Comparison of ENCODE assay signal across 1 cellular context in genomic region chr18:72640552-72640951, GRCh38.
TF ChIP-seq lines count a peak whose summit lies in the region.

No MANE protein-coding gene starts in this region.

TF ChIP-seq in K562, 482 proteins besides CTCF, POLR2A, EP300 and RAD21 (continued from another document):
- TF ChIP-seq, protein P1, sequence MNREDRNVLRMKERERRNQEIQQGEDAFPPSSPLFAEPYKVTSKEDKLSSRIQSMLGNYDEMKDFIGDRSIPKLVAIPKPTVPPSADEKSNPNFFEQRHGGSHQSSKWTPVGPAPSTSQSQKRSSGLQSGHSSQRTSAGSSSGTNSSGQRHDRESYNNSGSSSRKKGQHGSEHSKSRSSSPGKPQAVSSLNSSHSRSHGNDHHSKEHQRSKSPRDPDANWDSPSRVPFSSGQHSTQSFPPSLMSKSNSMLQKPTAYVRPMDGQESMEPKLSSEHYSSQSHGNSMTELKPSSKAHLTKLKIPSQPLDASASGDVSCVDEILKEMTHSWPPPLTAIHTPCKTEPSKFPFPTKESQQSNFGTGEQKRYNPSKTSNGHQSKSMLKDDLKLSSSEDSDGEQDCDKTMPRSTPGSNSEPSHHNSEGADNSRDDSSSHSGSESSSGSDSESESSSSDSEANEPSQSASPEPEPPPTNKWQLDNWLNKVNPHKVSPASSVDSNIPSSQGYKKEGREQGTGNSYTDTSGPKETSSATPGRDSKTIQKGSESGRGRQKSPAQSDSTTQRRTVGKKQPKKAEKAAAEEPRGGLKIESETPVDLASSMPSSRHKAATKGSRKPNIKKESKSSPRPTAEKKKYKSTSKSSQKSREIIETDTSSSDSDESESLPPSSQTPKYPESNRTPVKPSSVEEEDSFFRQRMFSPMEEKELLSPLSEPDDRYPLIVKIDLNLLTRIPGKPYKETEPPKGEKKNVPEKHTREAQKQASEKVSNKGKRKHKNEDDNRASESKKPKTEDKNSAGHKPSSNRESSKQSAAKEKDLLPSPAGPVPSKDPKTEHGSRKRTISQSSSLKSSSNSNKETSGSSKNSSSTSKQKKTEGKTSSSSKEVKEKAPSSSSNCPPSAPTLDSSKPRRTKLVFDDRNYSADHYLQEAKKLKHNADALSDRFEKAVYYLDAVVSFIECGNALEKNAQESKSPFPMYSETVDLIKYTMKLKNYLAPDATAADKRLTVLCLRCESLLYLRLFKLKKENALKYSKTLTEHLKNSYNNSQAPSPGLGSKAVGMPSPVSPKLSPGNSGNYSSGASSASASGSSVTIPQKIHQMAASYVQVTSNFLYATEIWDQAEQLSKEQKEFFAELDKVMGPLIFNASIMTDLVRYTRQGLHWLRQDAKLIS (CRISPR knock-in tag; IDR thresholded peaks at IDR 0.05): no peak
- TF ChIP-seq RBM14 (IDR thresholded peaks at IDR 0.05; ENCODE audit: borderline replicate concordance, insufficient read depth, low read depth, low read length) (no peak), ZNF830 (CRISPR knock-in tag; IDR thresholded peaks at IDR 0.05) (no peak), MAFK (IDR thresholded peaks at IDR 0.05; ENCODE audit: low read length) (0 out of 2 replicates have a peak, but pooled peaks have one; percentile 4), ZNF316 (IDR thresholded peaks at IDR 0.05) (peak; percentile 37; the same call in 1 of the 2 replicates), C11orf30 (IDR thresholded peaks at IDR 0.05; ENCODE audit: low read depth) (peak; percentile 11; the same call in 1 of the 2 replicates), ZBTB2 (IDR thresholded peaks at IDR 0.05) (no peak), PML (IDR thresholded peaks at IDR 0.05; ENCODE audit: low read length) (no peak), MAFG (tag; conservative IDR thresholded peaks at IDR 0.05) (0 out of 2 replicates have a peak, but pooled peaks have one; percentile 25)
